Comparison of ENCODE assay signal across 8 cellular contexts in the genomic region with DNA sequence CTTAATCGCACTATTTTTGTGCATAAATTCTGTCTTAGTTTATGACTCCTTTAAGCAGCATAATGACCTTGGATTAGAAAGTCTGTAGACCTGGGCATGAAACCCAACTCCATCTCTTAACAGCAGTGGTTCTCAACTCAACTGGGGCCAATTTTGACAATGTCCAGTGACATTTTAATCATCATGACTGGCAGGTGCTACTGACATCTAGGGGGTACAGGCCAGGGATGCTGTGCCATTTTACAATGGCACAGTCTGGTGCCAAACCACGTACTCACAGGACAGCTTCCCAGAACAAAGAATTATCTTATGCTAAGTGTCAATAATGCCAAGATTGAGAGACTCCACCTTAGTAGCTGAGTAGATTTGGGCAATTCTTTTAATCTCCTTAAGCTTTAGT.
"Had no signal": no experiment of that assay in that cellular context is flagged by ENCODE, and none has a peak within 500 bp of the region (broad histone marks: within the 10 kb centered on the region; RNA-seq: fewer than 3 reads in every experiment).

No MANE protein-coding gene starts in this region.

- H3K4me3 ChIP-seq: GM23248, HAP-1, K562 had no signal

- H3K36me3 ChIP-seq: HAP-1 had no signal

- ATAC-seq: HCT116, K562 had no signal

- DNase-seq: GM23248, GOT3, H7, HFFc6, IMR-90 had no signal

- H3K4me1 ChIP-seq: HAP-1 had no signal

- H3K27ac ChIP-seq: GM23248 had no signal
